Comparison of ENCODE assay signal across 13 cellular contexts in the genomic region with DNA sequence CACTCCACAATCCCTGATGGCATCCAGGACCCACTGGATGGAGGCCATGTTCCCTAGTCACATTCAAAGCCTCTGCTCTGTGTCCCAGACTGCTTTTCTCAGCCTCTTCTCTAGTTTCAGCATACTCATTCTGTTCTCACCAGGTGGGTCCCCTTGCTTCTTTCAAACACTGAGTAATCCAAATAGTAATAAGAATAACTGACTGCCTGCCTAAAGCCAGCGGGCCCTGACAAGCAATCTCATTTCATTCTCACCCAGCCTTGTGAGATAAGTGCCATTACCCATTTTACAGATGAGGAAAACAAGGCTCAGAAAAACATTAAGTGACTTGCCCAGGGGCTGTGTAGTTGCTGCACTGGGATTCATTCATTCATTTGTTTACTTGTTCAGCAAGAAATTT.
"Had no signal": no experiment of that assay in that cellular context is flagged by ENCODE, and none has a peak within 500 bp of the region (broad histone marks: within the 10 kb centered on the region; RNA-seq: fewer than 3 reads in every experiment).

No MANE protein-coding gene starts in this region.

- H3K4me3 ChIP-seq: esophagus squamous epithelium, prostate gland, right atrium auricular region, suprapubic skin, transverse colon, uterus had no signal

- H3K4me1 Mint-ChIP-seq: neural crest cell had no signal

- DNase-seq: activated naive CD8-positive, alpha-beta T cell treated with anti-CD3 and anti-CD28 coated beads, Interleukin-2, amount 10 ng/mL, durations not matched to agents 7 days and 5 days; caudate nucleus; effector memory CD8-positive, alpha-beta T cell; esophagus squamous epithelium; stimulated activated naive CD8-positive, alpha-beta T cell treated with anti-CD3 and anti-CD28 coated beads, Interleukin-15, amount 100 ng/mL, for 72 hours; transverse colon; uterus had no signal

- H3K27ac Mint-ChIP-seq: activated naive CD8-positive, alpha-beta T cell treated with anti-CD3 and anti-CD28 coated beads, Interleukin-2, amount 10 ng/mL, durations not matched to agents 7 days and 5 days; memory B cell had no signal

- H3K27me3 ChIP-seq: esophagus squamous epithelium, right atrium auricular region, suprapubic skin, transverse colon, uterus had no signal

- H3K27me3 Mint-ChIP-seq: activated naive CD8-positive, alpha-beta T cell treated with anti-CD3 and anti-CD28 coated beads, Interleukin-2, amount 10 ng/mL, durations not matched to agents 7 days and 5 days; brain; effector memory CD8-positive, alpha-beta T cell; memory B cell; stimulated activated naive CD8-positive, alpha-beta T cell treated with anti-CD3 and anti-CD28 coated beads, Interleukin-15, amount 100 ng/mL, for 72 hours had no signal

- H3K36me3 ChIP-seq: prostate gland, uterus had no signal

- H3K4me1 ChIP-seq: prostate gland, uterus had no signal

- H3K9me3 Mint-ChIP-seq: activated naive CD8-positive, alpha-beta T cell treated with anti-CD3 and anti-CD28 coated beads, Interleukin-2, amount 10 ng/mL, durations not matched to agents 7 days and 5 days; brain; effector memory CD8-positive, alpha-beta T cell; memory B cell; neural crest cell; stimulated activated naive CD8-positive, alpha-beta T cell treated with anti-CD3 and anti-CD28 coated beads, Interleukin-15, amount 100 ng/mL, for 72 hours had no signal

- H3K27ac ChIP-seq: esophagus squamous epithelium, prostate gland, suprapubic skin, transverse colon, uterus had no signal

- H3K4me3 Mint-ChIP-seq: activated naive CD8-positive, alpha-beta T cell treated with anti-CD3 and anti-CD28 coated beads, Interleukin-2, amount 10 ng/mL, durations not matched to agents 7 days and 5 days; brain; effector memory CD8-positive, alpha-beta T cell; memory B cell; neural crest cell; stimulated activated naive CD8-positive, alpha-beta T cell treated with anti-CD3 and anti-CD28 coated beads, Interleukin-15, amount 100 ng/mL, for 72 hours had no signal

- H3K36me3 Mint-ChIP-seq: brain had no signal

- H3K9me3 ChIP-seq: esophagus squamous epithelium, prostate gland, right atrium auricular region, suprapubic skin, transverse colon, uterus had no signal

- ATAC-seq: effector memory CD8-positive, alpha-beta T cell; stimulated activated naive CD8-positive, alpha-beta T cell treated with anti-CD3 and anti-CD28 coated beads, Interleukin-15, amount 100 ng/mL, for 72 hours had no signal
